In genomic region chr4:145290953-145291352, GRCh38 we compare ENCODE assay signal across 37 cellular contexts.
"Had no signal": no experiment of that assay in that cellular context is flagged by ENCODE, and none has a peak within 500 bp of the region (broad histone marks: within the 10 kb centered on the region; RNA-seq: fewer than 3 reads in every experiment).

No MANE protein-coding gene starts in this region.

- H3K36me3 ChIP-seq: adrenal gland, brain microvascular endothelial cell, breast epithelium had no signal

- H3K4me3 Mint-ChIP-seq: activated B cell treated with CpG ODN at 0.5 μM for 24 hours; activated CD4-positive, alpha-beta memory T cell treated with anti-CD3 and anti-CD28 coated beads for 36 hours; activated CD4-positive, alpha-beta T cell treated with anti-CD3 and anti-CD28 coated beads, Interleukin-2, amount 10 ng/mL, durations not matched to agents 24 days and 14 days; activated CD8-positive, alpha-beta T cell treated with anti-CD3 and anti-CD28 coated beads for 36 hours; activated naive CD4-positive, alpha-beta T cell treated with anti-CD3 and anti-CD28 coated beads for 36 hours; activated naive CD8-positive, alpha-beta T cell treated with anti-CD3 and anti-CD28 coated beads for 36 hours; activated T-cell treated with anti-CD3 and anti-CD28 coated beads, Interleukin-2, amount 50 U/mL, for 4 hours; activated T-cell treated with anti-CD3 and anti-CD28 coated beads, Interleukin-2, amount 50 U/mL, for 72 hours; activated T-helper 1 cell treated with anti-CD3 and anti-CD28 coated beads, Interleukin-12 subunit alpha, Interleukin-12 subunit beta, Interleukin-2, Interleukin-4 antibody, amounts not matched to agents 30 ng/mL and 10 ng/mL and 1 ng/mL, durations not matched to agents 14 hours and 24 hours and 36 hours; activated T-helper 17 cell treated with anti-CD3 and anti-CD28 coated beads, Interleukin-2, amount 50 U/mL, for 72 hours; T-helper 1 cell treated with Interleukin-12 subunit alpha and Interleukin-12 subunit beta and Interleukin-4 antibody, amounts not matched to agents 30 μg/mL and 1 μg/mL, for 36 hours; T-helper 2 cell treated with Interferon-gamma antibody and Interleukin-4, amounts not matched to agents 5 μg/mL and 100 μg/mL, for 36 hours had no signal

- H3K27me3 ChIP-seq: adrenal gland, body of pancreas, brain microvascular endothelial cell, breast epithelium had no signal

- H3K27ac ChIP-seq: adrenal gland, body of pancreas, brain microvascular endothelial cell, breast epithelium, VCaP had no signal

- FAIRE-seq: astrocyte, TTC549 had no signal

- H3K27ac Mint-ChIP-seq: activated B cell treated with CpG ODN at 0.5 μM for 24 hours; activated CD4-positive, alpha-beta memory T cell treated with anti-CD3 and anti-CD28 coated beads for 36 hours; activated CD4-positive, alpha-beta T cell treated with anti-CD3 and anti-CD28 coated beads, Interleukin-2, amount 10 ng/mL, durations not matched to agents 24 days and 14 days; activated CD8-positive, alpha-beta T cell treated with anti-CD3 and anti-CD28 coated beads for 36 hours; activated naive CD4-positive, alpha-beta T cell treated with anti-CD3 and anti-CD28 coated beads for 36 hours; activated naive CD4-positive, alpha-beta T cell treated with anti-CD3 and anti-CD28 coated beads, Interleukin-2, amount 50 U/mL, for 72 hours; activated naive CD8-positive, alpha-beta T cell treated with anti-CD3 and anti-CD28 coated beads for 36 hours; activated T-cell treated with anti-CD3 and anti-CD28 coated beads, Interleukin-2, amount 50 U/mL, for 72 hours; activated T-helper 1 cell treated with anti-CD3 and anti-CD28 coated beads, Interleukin-12 subunit alpha, Interleukin-12 subunit beta, Interleukin-2, Interleukin-4 antibody, amounts not matched to agents 30 ng/mL and 10 ng/mL and 1 ng/mL, durations not matched to agents 14 hours and 24 hours and 36 hours; activated T-helper 17 cell treated with anti-CD3 and anti-CD28 coated beads, Interleukin-2, amount 50 U/mL, for 72 hours; T-helper 1 cell treated with Interleukin-12 subunit alpha and Interleukin-12 subunit beta and Interleukin-4 antibody, amounts not matched to agents 30 μg/mL and 1 μg/mL, for 36 hours; T-helper 2 cell treated with Interferon-gamma antibody and Interleukin-4, amounts not matched to agents 5 μg/mL and 100 μg/mL, for 36 hours had no signal

- H3K4me3 ChIP-seq: adrenal gland, body of pancreas, breast epithelium had no signal

- H3K4me1 ChIP-seq: adrenal gland, body of pancreas, breast epithelium had no signal

- H3K9me3 ChIP-seq: adrenal gland, body of pancreas, breast epithelium had no signal

- H3K36me3 Mint-ChIP-seq: activated CD4-positive, alpha-beta memory T cell treated with anti-CD3 and anti-CD28 coated beads for 36 hours; activated naive CD4-positive, alpha-beta T cell treated with anti-CD3 and anti-CD28 coated beads, Interleukin-2, amount 50 U/mL, for 72 hours; activated naive CD8-positive, alpha-beta T cell treated with anti-CD3 and anti-CD28 coated beads for 36 hours had no signal

- DNase-seq: activated B cell treated with CpG ODN at 0.5 μM for 24 hours; activated CD4-positive, alpha-beta memory T cell treated with anti-CD3 and anti-CD28 coated beads for 36 hours; activated CD4-positive, alpha-beta T cell treated with anti-CD3 and anti-CD28 coated beads for 4 hours; activated CD4-positive, alpha-beta T cell treated with anti-CD3 and anti-CD28 coated beads, Interleukin-2, amount 10 ng/mL, durations not matched to agents 24 days and 14 days; activated CD4-positive, alpha-beta T cell treated with anti-CD3 and anti-CD28 coated beads, Interleukin-2, amount 50 U/mL, for 1 hour; activated CD4-positive, alpha-beta T cell treated with anti-CD3 and anti-CD28 coated beads, Interleukin-2, amount 50 U/mL, for 4 hours; activated CD4-positive, CD25-positive, alpha-beta regulatory T cell treated with anti-CD3 and anti-CD28 coated beads, Interleukin-2, amount 50 U/mL, for 72 hours; activated CD8-positive, alpha-beta memory T cell treated with anti-CD3 and anti-CD28 coated beads, Interleukin-2, amount 50 U/mL, for 4 hours; activated CD8-positive, alpha-beta T cell treated with anti-CD3 and anti-CD28 coated beads for 36 hours; activated effector memory CD4-positive, alpha-beta T cell treated with anti-CD3 and anti-CD28 coated beads, Interleukin-2, amount 50 U/mL, for 16 hours; activated gamma-delta T cell treated with Interleukin-2 at 50 U/mL for 16 hours; activated naive CD4-positive, alpha-beta T cell; activated naive CD4-positive, alpha-beta T cell treated with anti-CD3 and anti-CD28 coated beads for 36 hours; activated naive CD4-positive, alpha-beta T cell treated with anti-CD3 and anti-CD28 coated beads, Interleukin-2, amount 50 U/mL, for 16 hours; activated naive CD8-positive, alpha-beta T cell treated with anti-CD3 and anti-CD28 coated beads for 36 hours; activated T-cell treated with anti-CD3 and anti-CD28 coated beads for 4 hours; activated T-cell treated with anti-CD3 and anti-CD28 coated beads, Interleukin-2, amount 50 U/mL, for 1 hour; activated T-cell treated with anti-CD3 and anti-CD28 coated beads, Interleukin-2, amount 50 U/mL, for 4 hours; activated T-cell treated with anti-CD3 and anti-CD28 coated beads, Interleukin-2, amount 50 U/mL, for 72 hours; adrenal gland; amniotic stem cell; aorta; body of pancreas; brain microvascular endothelial cell; central memory CD4-positive, alpha-beta T cell; T-helper 1 cell; T-helper 2 cell; T-helper 9 cell had no signal

- ATAC-seq: activated CD8-positive, alpha-beta T cell treated with anti-CD3 and anti-CD28 coated beads for 36 hours; activated naive CD4-positive, alpha-beta T cell treated with anti-CD3 and anti-CD28 coated beads, Interleukin-2, amount 50 U/mL, for 72 hours; activated T-cell treated with anti-CD3 and anti-CD28 coated beads, Interleukin-2, amount 50 U/mL, for 4 hours; activated T-cell treated with anti-CD3 and anti-CD28 coated beads, Interleukin-2, amount 50 U/mL, for 72 hours; activated T-helper 17 cell treated with anti-CD3 and anti-CD28 coated beads, Interleukin-2, amount 50 U/mL, for 72 hours; body of pancreas had no signal

- H3K4me1 Mint-ChIP-seq: activated B cell treated with CpG ODN at 0.5 μM for 24 hours; activated CD4-positive, alpha-beta T cell treated with anti-CD3 and anti-CD28 coated beads, Interleukin-2, amount 10 ng/mL, durations not matched to agents 24 days and 14 days; activated T-helper 17 cell treated with anti-CD3 and anti-CD28 coated beads, Interleukin-2, amount 50 U/mL, for 72 hours had no signal

- H3K9me3 Mint-ChIP-seq: activated B cell treated with CpG ODN at 0.5 μM for 24 hours; activated CD4-positive, alpha-beta memory T cell treated with anti-CD3 and anti-CD28 coated beads for 36 hours; activated CD4-positive, alpha-beta T cell treated with anti-CD3 and anti-CD28 coated beads, Interleukin-2, amount 10 ng/mL, durations not matched to agents 24 days and 14 days; activated naive CD4-positive, alpha-beta T cell treated with anti-CD3 and anti-CD28 coated beads for 36 hours; activated naive CD4-positive, alpha-beta T cell treated with anti-CD3 and anti-CD28 coated beads, Interleukin-2, amount 50 U/mL, for 72 hours; activated naive CD8-positive, alpha-beta T cell treated with anti-CD3 and anti-CD28 coated beads for 36 hours; activated T-cell treated with anti-CD3 and anti-CD28 coated beads, Interleukin-2, amount 50 U/mL, for 4 hours; activated T-cell treated with anti-CD3 and anti-CD28 coated beads, Interleukin-2, amount 50 U/mL, for 72 hours; activated T-helper 1 cell treated with anti-CD3 and anti-CD28 coated beads, Interleukin-12 subunit alpha, Interleukin-12 subunit beta, Interleukin-2, Interleukin-4 antibody, amounts not matched to agents 30 ng/mL and 10 ng/mL and 1 ng/mL, durations not matched to agents 14 hours and 24 hours and 36 hours; activated T-helper 17 cell treated with anti-CD3 and anti-CD28 coated beads, Interleukin-2, amount 50 U/mL, for 72 hours; T-helper 1 cell treated with Interleukin-12 subunit alpha and Interleukin-12 subunit beta and Interleukin-4 antibody, amounts not matched to agents 30 μg/mL and 1 μg/mL, for 36 hours; T-helper 2 cell treated with Interferon-gamma antibody and Interleukin-4, amounts not matched to agents 5 μg/mL and 100 μg/mL, for 36 hours had no signal
